22 cellular contexts compared by ENCODE assay signal in the genomic region with DNA sequence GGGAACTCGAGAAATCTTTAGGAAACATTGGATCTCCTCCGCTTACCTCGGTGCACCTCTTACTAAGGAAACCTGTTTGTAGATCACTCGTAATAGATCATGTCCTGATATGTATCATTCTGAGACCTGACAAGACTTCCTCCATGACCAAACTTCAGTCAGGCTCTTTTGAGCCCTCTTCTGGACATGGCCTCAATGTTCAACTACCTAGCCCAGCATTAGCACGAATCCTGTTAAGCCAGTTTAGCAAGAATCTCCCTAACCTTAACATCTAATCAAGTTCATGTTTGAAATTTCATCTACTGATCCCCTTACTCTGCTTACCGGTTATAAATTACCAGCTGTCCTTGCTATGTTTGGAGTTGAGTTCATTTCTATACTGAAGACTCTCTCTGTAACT.
DNase-seq lines count a peak whose midpoint lies in the region; ATAC-seq, FAIRE-seq and TF ChIP-seq lines count a peak whose summit lies in the region.
"Had no signal": no experiment of that assay in that cellular context is flagged by ENCODE, and none has a peak within 500 bp of the region (broad histone marks: within the 10 kb centered on the region; RNA-seq: fewer than 3 reads in every experiment).

No MANE protein-coding gene starts in this region.

- TF ChIP-seq CTCF in C4-2B (conservative IDR thresholded peaks at IDR 0.05): peak; percentile 75
- peak; percentile 58 for TF ChIP-seq CTCF in OCI-LY7 (conservative IDR thresholded peaks at IDR 0.05; ENCODE audit: low read length)

- no peaks in the 10 kb centered on the region for H4K20me1 ChIP-seq in OCI-LY7 (ENCODE audit: insufficient read depth, low read length)

- H3K4me2 ChIP-seq in OCI-LY7 (ENCODE audit: low read length): no peak overlapping the region
- H3K4me2 ChIP-seq: PC-9 had no signal

- H3K4me1 ChIP-seq in OCI-LY7 (ENCODE audit: insufficient read depth, low read length, poor library complexity, severe bottlenecking): no peaks in the 10 kb centered on the region
- H3K4me1 ChIP-seq: heart left ventricle, stomach had no signal

- POLR2A ChIA-PET in OCI-LY7 (lab: Charles Lee): no interaction called here

- intact Hi-C loops in OCI-LY7 (cut with micrococcal nuclease; ENCODE audit: unreplicated experiment): no loop called here

- H3K9me2 ChIP-seq in OCI-LY7 (ENCODE audit: insufficient read depth, low read length): no peaks in the 10 kb centered on the region

- BruUV-seq in OCI-LY7 (replicated peaks; lab: Mats Ljungman, UMichigan): no TSS peak

- H3K79me2 ChIP-seq in OCI-LY7 (ENCODE audit: insufficient read depth, low read depth, low read length): no peaks in the 10 kb centered on the region

- DNase-seq in HT1080 (ENCODE audit: low read depth) (peak; percentile 7), OCI-LY7 (ENCODE audit: low spot score) (no peak), epithelial cell of prostate (ENCODE audit: low read depth, low spot score) (peak; percentile 18), frontal cortex (ENCODE audit: low spot score in 2 of 2) (no peak)
- DNase-seq in stimulated activated CD4-positive, alpha-beta T cell treated with anti-CD3 and anti-CD28 coated beads, Interleukin-2, amount 100 ng/mL, for 24 hours: no peak
- no peak for DNase-seq in stimulated activated naive CD4-positive, alpha-beta T cell (lab: John Stamatoyannopoulos, UW)
- DNase-seq: activated CD4-positive, alpha-beta T cell treated with anti-CD3 and anti-CD28 coated beads for 4 hours; activated effector memory CD4-positive, alpha-beta T cell treated with anti-CD3 and anti-CD28 coated beads, Interleukin-2, amount 50 U/mL, for 16 hours; CD4-positive, alpha-beta T cell; cerebellar nuclear complex; effector CD8-positive, alpha-beta T cell; heart left ventricle; KBM-7; natural killer cell; NCI-H1417 treated with DMSO at 0.1 percent for 48 hours; NCI-H2227 treated with DMSO at 0.1 percent for 48 hours; stomach had no signal

- CTCF ChIA-PET in OCI-LY7 (lab: Charles Lee; ENCODE audit: unreplicated experiment): no interaction called here

- H3K9me3 ChIP-seq in OCI-LY7 (ENCODE audit: low read length): no peaks in the 10 kb centered on the region
- H3K9me3 ChIP-seq: heart left ventricle, stomach had no signal

- no peak overlapping the region for H3K4me3 ChIP-seq in OCI-LY7 (ENCODE audit: low read depth, low read length, poor library complexity, severe bottlenecking)
- H3K4me3 ChIP-seq: heart left ventricle, PC-9, stomach had no signal

- no peak overlapping the region for H3K27ac ChIP-seq in C4-2B
- H3K27ac ChIP-seq in OCI-LY7 (ENCODE audit: low read depth, low read length, poor library complexity, severe bottlenecking): no peak overlapping the region
- no peak overlapping the region for H3K27ac ChIP-seq in epithelial cell of prostate
- H3K27ac ChIP-seq: heart left ventricle, PC-9, stomach had no signal

- no peak for ATAC-seq in HG02623 (IDR thresholded peaks at IDR 0.05; ENCODE audit: unreplicated experiment)
- ATAC-seq: heart left ventricle, natural killer cell had no signal

- no peaks in the 10 kb centered on the region for H3K36me3 ChIP-seq in OCI-LY7 (ENCODE audit: insufficient read depth, low read length)
- H3K36me3 ChIP-seq: heart left ventricle, stomach had no signal

- FAIRE-seq in frontal cortex (lab: Jason Lieb, UNC): no peak
- FAIRE-seq: GM18507, keratinocyte had no signal

- H2AFZ ChIP-seq in OCI-LY7 (ENCODE audit: low read length): no peak overlapping the region
- H2AFZ ChIP-seq: PC-9 had no signal

Comparison
In these comparisons a context has a peak if more than half of its experiments do, and no peak if none do; other contexts are left out.
1. DNase-seq: peak in HT1080 (single experiment) and epithelial cell of prostate (single experiment); none in OCI-LY7 (single experiment), frontal cortex (0 of 2), stimulated activated CD4-positive, alpha-beta T cell treated with anti-CD3 and anti-CD28 coated beads, Interleukin-2, amount 100 ng/mL, for 24 hours (0 of 2) and stimulated activated naive CD4-positive, alpha-beta T cell (0 of 6).